In genomic region chr3:36868614-36869436, GRCh38 we compare ENCODE assay signal across 8 cellular contexts.
A peak's percentile ranks its signal among the peaks of the same experiment; 100 is the strongest.
DNase-seq lines count a peak whose midpoint lies in the region; ATAC-seq and TF ChIP-seq lines count a peak whose summit lies in the region.

No MANE protein-coding gene starts in this region.

- peaks cover 6% of the 10 kb centered on the region for H3K4me1 ChIP-seq in Karpas-422 (ENCODE audit: low read length)
- peaks cover 0 to 14% (median 0%) of the 10 kb centered on the region in 12 donors for H3K4me1 ChIP-seq in heart left ventricle

- peaks cover 27% of the 10 kb centered on the region for H3K79me2 ChIP-seq in Karpas-422 (ENCODE audit: low read length)

- no peak overlapping the region for H3K4me3 ChIP-seq in Karpas-422 (ENCODE audit: low read length)
- H3K4me3 ChIP-seq in heart left ventricle, result no peak overlapping the region

- H2AFZ ChIP-seq in Karpas-422 (ENCODE audit: low read length), result no peak overlapping the region

- no peak overlapping the region for H3K27ac Mint-ChIP-seq in activated naive CD8-positive, alpha-beta T cell treated with anti-CD3 and anti-CD28 coated beads for 36 hours

- peak overlapping the region; percentile 4; the same call in 1 of the 2 replicates for H3K27ac ChIP-seq in Karpas-422 (ENCODE audit: low read length)
- no peak overlapping the region for H3K27ac ChIP-seq in heart left ventricle

- peak; percentile 96 for ATAC-seq in GM21825 (IDR thresholded peaks at IDR 0.05; ENCODE audit: unreplicated experiment)
- peak in 3 of 4 donors; percentile 69 to 87 (median 79) for ATAC-seq in heart left ventricle

- H3K27me3 ChIP-seq in Karpas-422 (ENCODE audit: low read length) (no peaks in the 10 kb centered on the region), heart left ventricle (no peaks in the 10 kb centered on the region)

- CTCF ChIA-PET in GM10248 (lab: Yijun Ruan, JAX), result interaction anchor here (0.6 to 4.6 kb wide), 37 partner anchors 8 to 903 kb away, joined by 3 to 56 read pairs (median 3); no protein-coding TSS in a partner anchor

- H3K9me3 ChIP-seq in Karpas-422 (ENCODE audit: low read length), result no peaks in the 10 kb centered on the region
- H3K9me3 ChIP-seq in heart left ventricle, result no peaks in the 10 kb centered on the region

- no peaks in the 10 kb centered on the region for H3K9me3 Mint-ChIP-seq in activated naive CD8-positive, alpha-beta T cell treated with anti-CD3 and anti-CD28 coated beads for 36 hours

- intact Hi-C loops in heart left ventricle (cut with DNase I) (loop anchor here in 8 of 10 donors (1.0 to 10.0 kb wide), 6 partner anchors 88 to 904 kb away; no protein-coding TSS in a partner anchor), posterior vena cava (cut with DNase I) (loop anchor here in 1 of 2 donors (5.0 kb wide), 1 partner anchor 142 kb away; no protein-coding TSS in a partner anchor)

- peak; percentile 76 for TF ChIP-seq CTCF in GM10248 (IDR thresholded peaks at IDR 0.05; ENCODE audit: control extremely low read depth, extremely low read depth, low read depth, missing control alignments)
- peak; percentile 69 to 94 (median 78) for TF ChIP-seq CTCF in heart left ventricle (IDR thresholded peaks at IDR 0.05)

- H3K9me2 ChIP-seq in Karpas-422 (replicated peaks; ENCODE audit: insufficient read depth, low read length), result no peaks in the 10 kb centered on the region

- 11 to 32% (median 16%) methylated on average over 2 of the region's 2 CpGs for WGBS in heart left ventricle, 4 donors

- H3K4me1 Mint-ChIP-seq in activated naive CD8-positive, alpha-beta T cell treated with anti-CD3 and anti-CD28 coated beads for 36 hours, result peaks cover 20% of the 10 kb centered on the region

- peaks cover 21% of the 10 kb centered on the region; the same call in 1 of the 2 replicates for H3K36me3 ChIP-seq in Karpas-422 (ENCODE audit: insufficient read depth, low read length)
- H3K36me3 ChIP-seq in heart left ventricle, result peaks cover 0 to 58% (median 6%) of the 10 kb centered on the region in 9 donors

- H3K36me3 Mint-ChIP-seq in activated naive CD8-positive, alpha-beta T cell treated with anti-CD3 and anti-CD28 coated beads for 36 hours, result peaks cover 9% of the 10 kb centered on the region

- no peak overlapping the region for H3K4me3 Mint-ChIP-seq in activated naive CD8-positive, alpha-beta T cell treated with anti-CD3 and anti-CD28 coated beads for 36 hours

- POLR2A ChIA-PET in GM10248 (lab: Yijun Ruan, JAX), result no interaction called here

- DNase-seq in GM10248 (ENCODE audit: extremely low spot score) (peak; percentile 57), Karpas-422 (peak; percentile 88), SK-N-DZ (ENCODE audit: low spot score) (peak; percentile 80), heart left ventricle (peak in 2 of 5 donors; percentile 38 to 60), pulmonary artery endothelial cell (ENCODE audit: low read depth, low spot score) (peak; percentile 26), posterior vena cava (ENCODE audit: low spot score) (no peak)
- peak; percentile 40 for DNase-seq in activated naive CD8-positive, alpha-beta T cell treated with anti-CD3 and anti-CD28 coated beads for 36 hours

- no peaks in the 10 kb centered on the region for H4K20me1 ChIP-seq in Karpas-422 (ENCODE audit: insufficient read depth, low read depth, low read length)

- no peak for TF ChIP-seq POLR2A in heart left ventricle (IDR thresholded peaks at IDR 0.05)

- no peak overlapping the region for H3K9ac ChIP-seq in Karpas-422 (ENCODE audit: low read length)

- H3K4me2 ChIP-seq in Karpas-422 (ENCODE audit: low read depth, low read length, poor library complexity, severe bottlenecking), result no peak overlapping the region

- H3K27me3 Mint-ChIP-seq in activated naive CD8-positive, alpha-beta T cell treated with anti-CD3 and anti-CD28 coated beads for 36 hours, result no peaks in the 10 kb centered on the region
